Comparison of ENCODE assay signal across 17 cellular contexts in the genomic region with DNA sequence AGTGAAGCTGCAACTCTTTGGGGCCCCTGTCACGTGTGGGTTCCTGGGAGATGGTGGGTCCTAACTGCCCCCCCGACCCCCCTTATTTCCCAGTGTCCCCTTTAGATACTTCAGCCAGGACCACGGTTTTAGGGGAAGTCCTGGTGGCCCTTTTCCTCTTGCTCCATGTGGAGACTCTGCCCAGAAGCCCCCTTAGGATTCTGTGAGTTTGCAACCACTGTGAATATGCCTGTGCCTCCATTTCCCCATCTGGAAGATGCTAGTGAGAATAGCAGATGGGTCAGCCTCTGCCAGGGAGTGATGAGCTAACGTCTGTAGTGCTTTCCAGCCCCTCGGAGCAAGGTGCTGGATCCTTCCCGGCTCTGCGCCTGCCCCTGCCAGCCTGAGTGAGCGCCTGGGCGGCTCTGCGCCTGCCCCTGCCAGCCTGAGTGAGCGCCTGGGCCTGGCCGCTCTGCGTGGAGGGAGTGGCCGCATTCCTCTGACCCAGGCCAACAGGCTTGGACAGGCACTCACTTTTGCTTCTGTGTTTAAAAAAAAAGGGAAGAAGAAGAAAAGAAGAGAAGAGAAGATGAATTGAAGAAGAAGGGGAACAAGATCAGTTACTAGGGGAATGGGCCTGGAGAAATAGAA. TPM values are rescaled to one million over a fixed set of nuclear protein-coding genes. Genes with fewer than 3 reads are reported as not detected.
A peak's percentile ranks its signal among the peaks of the same experiment; 100 is the strongest.
DNase-seq lines count a peak whose midpoint lies in the region; ATAC-seq and TF ChIP-seq lines count a peak whose summit lies in the region.
"Had no signal": no experiment of that assay in that cellular context is flagged by ENCODE, and none has a peak within 500 bp of the region (broad histone marks: within the 10 kb centered on the region; RNA-seq: fewer than 3 reads in every experiment).

No MANE protein-coding gene starts in this region.

- no peaks in the 10 kb centered on the region for H3K9me3 ChIP-seq in left lung
- H3K9me3 ChIP-seq in upper lobe of right lung = no peaks in the 10 kb centered on the region
- H3K9me3 ChIP-seq: Caco-2 had no signal

- DNase-seq in RWPE1 (ENCODE audit: low spot score) = peak; percentile 24
- DNase-seq in epithelial cell of esophagus (ENCODE audit: low read depth) = peak; percentile 62
- DNase-seq in left lung = peak in 1 of 2 donors; percentile 61
- no peak for DNase-seq in upper lobe of right lung
- no peak for DNase-seq in NAMALWA (ENCODE audit: low spot score)
- DNase-seq in stimulated activated naive CD4-positive, alpha-beta T cell (lab: John Stamatoyannopoulos, UW) = no peak
- no peak for DNase-seq in NOMO-1 (lab: John Stamatoyannopoulos, UW; ENCODE audit: unreplicated experiment in 2 of 2)
- DNase-seq: 8988T; AML-193; Caco-2; CD8-positive, alpha-beta memory T cell; DND-41; GDM1; HCEC 1CT; HFFc6 had no signal

- no peaks in the 10 kb centered on the region for H3K36me3 ChIP-seq in left lung
- H3K36me3 ChIP-seq in upper lobe of right lung = no peaks in the 10 kb centered on the region
- H3K36me3 ChIP-seq: BLaER1 had no signal

- H3K4me3 ChIP-seq in epithelial cell of esophagus (ENCODE audit: low read length) (no peak overlapping the region), left lung (no peak overlapping the region), upper lobe of right lung (no peak overlapping the region)
- H3K4me3 ChIP-seq: BLaER1 had no signal

- H3K27me3 ChIP-seq in left lung (peaks cover 30 to 31% of the 10 kb centered on the region in 2 donors), upper lobe of right lung (peaks cover 3% of the 10 kb centered on the region)

- intact Hi-C loops in left lung (cut with DNase I) (no loop called here), upper lobe of right lung (cut with DNase I) (no loop called here)

- H3K4me1 ChIP-seq in left lung = peaks cover 0 to 8% of the 10 kb centered on the region in 2 donors
- H3K4me1 ChIP-seq in upper lobe of right lung = peaks cover 7% of the 10 kb centered on the region

- TF ChIP-seq CTCF in RWPE1 (conservative IDR thresholded peaks at IDR 0.05; ENCODE audit: low read depth) (no peak), epithelial cell of esophagus (IDR thresholded peaks at IDR 0.05; ENCODE audit: insufficient read depth, low read depth, low read length, missing control alignments) (no peak), left lung (IDR thresholded peaks at IDR 0.05) (no peak), upper lobe of right lung (IDR thresholded peaks at IDR 0.05) (no peak)

- CTCF ChIA-PET in RWPE1 (lab: Yijun Ruan, JAX) = no interaction called here

- peak overlapping the region; percentile 27 for H3K27ac ChIP-seq in RWPE1
- no peak overlapping the region for H3K27ac ChIP-seq in left lung
- H3K27ac ChIP-seq in upper lobe of right lung = no peak overlapping the region
- H3K27ac ChIP-seq: BLaER1 had no signal

- POLR2A ChIA-PET in RWPE1 (lab: Yijun Ruan, JAX; ENCODE audit: low non-redundant PET) = no interaction called here

- ATAC-seq in left lung (peak; percentile 51), upper lobe of right lung (peak; percentile 55)
- ATAC-seq: HepG2 had no signal

RNA-seq across cellular contexts. Expression of a gene that starts 6.7 kb away (rescaled TPM):
- total RNA-seq in left lung (1 to 10 TPM in 1 of 2 donors, under 1 TPM in 1; 0.39 to 3.8 TPM), upper lobe of right lung (0.43 TPM)
- total RNA-seq: CD8-positive, alpha-beta memory T cell; HepG2 had no signal

RNA-seq across cellular contexts. Expression of a gene that starts 35.4 kb away (rescaled TPM):
- total RNA-seq in left lung (1,000 to 10,000 TPM in 1 of 2 donors, 100 to 1,000 TPM in 1; 576 to 1,027 TPM), upper lobe of right lung (640 TPM)

Comparison
In these comparisons a context has a peak if more than half of its experiments do, and no peak if none do; other contexts are left out.
1. DNase-seq: peak in RWPE1 (single experiment) and epithelial cell of esophagus (single experiment); none in upper lobe of right lung (single experiment), NAMALWA (single experiment), stimulated activated naive CD4-positive, alpha-beta T cell (0 of 6) and NOMO-1 (0 of 2).